In genomic region chr2:191347881-191348280, GRCh38 we compare ENCODE assay signal across 18 cellular contexts.
A peak's percentile ranks its signal among the peaks of the same experiment; 100 is the strongest.
DNase-seq lines count a peak whose midpoint lies in the region; ATAC-seq and TF ChIP-seq lines count a peak whose summit lies in the region.
"Had no signal": no experiment of that assay in that cellular context is flagged by ENCODE, and none has a peak within 500 bp of the region (broad histone marks: within the 10 kb centered on the region; RNA-seq: fewer than 3 reads in every experiment).

No MANE protein-coding gene starts in this region.

- peak overlapping the region; percentile 18 for H3K27ac ChIP-seq in mesodermal cell (ENCODE audit: low read depth, low read length, severe bottlenecking)
- H3K27ac ChIP-seq in testis: no peak overlapping the region
- H3K27ac ChIP-seq: 22Rv1, BLaER1, PC-9 had no signal

- H3K9me3 ChIP-seq in mesodermal cell (ENCODE audit: control insufficient read depth, low read length): no peaks in the 10 kb centered on the region
- H3K9me3 ChIP-seq in testis: no peaks in the 10 kb centered on the region
- H3K9me3 ChIP-seq: BLaER1 had no signal

- WGBS in mesodermal cell (ENCODE audit: insufficient coverage in 2 of 2), 2 experiments: 94% methylated on average over 3 of the region's 4 CpGs
- 91% methylated on average over 4 of the region's 4 CpGs for WGBS in testis, 2 donors

- peaks cover 61% of the 10 kb centered on the region for H3K36me3 ChIP-seq in mesodermal cell (ENCODE audit: control insufficient read depth, insufficient read depth, low read length)
- no peaks in the 10 kb centered on the region for H3K36me3 ChIP-seq in testis (ENCODE audit: low read depth, missing control alignments)

- H3K4me1 ChIP-seq in mesodermal cell (ENCODE audit: control insufficient read depth, insufficient read depth, low read length, poor library complexity, severe bottlenecking) (peaks cover 32% of the 10 kb centered on the region), testis (peaks cover 9% of the 10 kb centered on the region)

- TF ChIP-seq POLR2A in testis (IDR thresholded peaks at IDR 0.05): no peak

- intact Hi-C loops in testis (cut with DNase I; ENCODE audit: low total_unique reads): no loop called here

- H3K4me3 ChIP-seq in astrocyte of the spinal cord (ENCODE audit: low read depth, low read length): no peak overlapping the region
- H3K4me3 ChIP-seq in mesodermal cell (ENCODE audit: extremely low read depth, insufficient read depth, low read length, poor library complexity, severe bottlenecking): no peak overlapping the region
- no peak overlapping the region for H3K4me3 ChIP-seq in testis
- H3K4me3 ChIP-seq: BLaER1, PC-9 had no signal

- H3K27me3 ChIP-seq in testis: no peaks in the 10 kb centered on the region
- H3K27me3 ChIP-seq: BLaER1 had no signal

- DNase-seq in NCI-H82 (lab: John Stamatoyannopoulos, UW): peak; percentile 53
- no peak for DNase-seq in NCI-H82 treated with DMSO at 0.1 percent for 48 hours (lab: John Stamatoyannopoulos, UW; ENCODE audit: unreplicated experiment)
- DNase-seq in astrocyte of the spinal cord (ENCODE audit: low read depth, low spot score): peak; percentile 34
- no peak for DNase-seq in testis
- DNase-seq in NCI-H446 treated with DMSO at 0.1 percent for 48 hours (lab: John Stamatoyannopoulos, UW): no peak
- DNase-seq: CD8-positive, alpha-beta memory T cell; H9; NCI-H1092; NCI-H2107; NCI-H226; NCI-H69; PC-9; SHP77 had no signal

- ATAC-seq in HG03045 (IDR thresholded peaks at IDR 0.05; ENCODE audit: unreplicated experiment): no peak
- no peak for ATAC-seq in HG02884 (IDR thresholded peaks at IDR 0.05; ENCODE audit: unreplicated experiment)

- in situ Hi-C loops in astrocyte of the spinal cord (cut with HindIII; ENCODE audit: low sequenced_read_pairs): no loop called here

- TF ChIP-seq CTCF in astrocyte of the spinal cord (IDR thresholded peaks at IDR 0.05; ENCODE audit: low read depth, low read length) (no peak), testis (IDR thresholded peaks at IDR 0.05) (no peak)

Comparison
In these comparisons a context has a peak if more than half of its experiments do, and no peak if none do; other contexts are left out.
1. DNase-seq: peak in NCI-H82 (single experiment) and astrocyte of the spinal cord (single experiment); none in NCI-H82 treated with DMSO at 0.1 percent for 48 hours (single experiment), testis (single experiment) and NCI-H446 treated with DMSO at 0.1 percent for 48 hours (single experiment).